8 cellular contexts compared by ENCODE assay signal in genomic region chr17:82213251-82214011, GRCh38. TPM values are rescaled to one million over a fixed set of nuclear protein-coding genes. Genes with fewer than 3 reads are reported as not detected.
DNase-seq lines count a peak whose midpoint lies in the region; ATAC-seq and TF ChIP-seq lines count a peak whose summit lies in the region.

No MANE protein-coding gene starts in this region.

- DNase-seq in GM04503 (ENCODE audit: low read depth) (peak; percentile 48), NCI-H69 (lab: John Stamatoyannopoulos, UW) (peak; percentile 78), fibroblast of peridontal ligament (ENCODE audit: extremely low read depth) (peak; percentile 65), tibial nerve (ENCODE audit: low spot score in 2 of 2) (no peak), NCI-H524 treated with DMSO at 0.1 percent for 48 hours (lab: John Stamatoyannopoulos, UW) (no peak)
- peak; percentile 30 for DNase-seq in activated T-helper 1 cell treated with anti-CD3 and anti-CD28 coated beads, Interleukin-12 subunit alpha, Interleukin-12 subunit beta, Interleukin-2, Interleukin-4 antibody, amounts not matched to agents 30 ng/mL and 10 ng/mL and 1 ng/mL, durations not matched to agents 14 hours and 24 hours and 36 hours (ENCODE audit: low spot score)

- no peaks in the 10 kb centered on the region for H3K27me3 ChIP-seq in tibial nerve

- H3K27me3 Mint-ChIP-seq in activated T-helper 1 cell treated with anti-CD3 and anti-CD28 coated beads, Interleukin-12 subunit alpha, Interleukin-12 subunit beta, Interleukin-2, Interleukin-4 antibody, amounts not matched to agents 30 ng/mL and 10 ng/mL and 1 ng/mL, durations not matched to agents 14 hours and 24 hours and 36 hours (ENCODE audit: insufficient read depth), result peaks cover 2% of the 10 kb centered on the region
- H3K27me3 Mint-ChIP-seq in nephron (ENCODE audit: low read depth), result no peaks in the 10 kb centered on the region

- H3K4me3 ChIP-seq in tibial nerve, result peak overlapping the region; percentile 77 to 93 (median 87)

- intact Hi-C loops in activated T-helper 1 cell treated with anti-CD3 and anti-CD28 coated beads, Interleukin-12 subunit alpha, Interleukin-12 subunit beta, Interleukin-2, Interleukin-4 antibody, amounts not matched to agents 30 ng/mL and 10 ng/mL and 1 ng/mL, durations not matched to agents 14 hours and 24 hours and 36 hours (cut with micrococcal nuclease), result no loop called here

- ATAC-seq in HG02678 (IDR thresholded peaks at IDR 0.05; ENCODE audit: unreplicated experiment), result peak; percentile 3

- peak overlapping the region; percentile 79 for H3K4me3 Mint-ChIP-seq in activated T-helper 1 cell treated with anti-CD3 and anti-CD28 coated beads, Interleukin-12 subunit alpha, Interleukin-12 subunit beta, Interleukin-2, Interleukin-4 antibody, amounts not matched to agents 30 ng/mL and 10 ng/mL and 1 ng/mL, durations not matched to agents 14 hours and 24 hours and 36 hours
- H3K4me3 Mint-ChIP-seq in nephron, result peak overlapping the region; percentile 85 to 90 (median 88)

- no peaks in the 10 kb centered on the region for H3K36me3 Mint-ChIP-seq in activated T-helper 1 cell treated with anti-CD3 and anti-CD28 coated beads, Interleukin-12 subunit alpha, Interleukin-12 subunit beta, Interleukin-2, Interleukin-4 antibody, amounts not matched to agents 30 ng/mL and 10 ng/mL and 1 ng/mL, durations not matched to agents 14 hours and 24 hours and 36 hours (ENCODE audit: low read depth)
- no peaks in the 10 kb centered on the region for H3K36me3 Mint-ChIP-seq in nephron (ENCODE audit: low read depth)

- peaks cover 3 to 51% (median 32%) of the 10 kb centered on the region in 4 donors for H3K4me1 ChIP-seq in tibial nerve

- H3K9me3 ChIP-seq in tibial nerve, result no peaks in the 10 kb centered on the region

- WGBS in tibial nerve, 2 donors, result 7 to 12% methylated on average over 16 to 37 of the region's 37 CpGs

- H3K36me3 ChIP-seq in tibial nerve, result no peaks in the 10 kb centered on the region

- no peaks in the 10 kb centered on the region for H3K9me3 Mint-ChIP-seq in activated T-helper 1 cell treated with anti-CD3 and anti-CD28 coated beads, Interleukin-12 subunit alpha, Interleukin-12 subunit beta, Interleukin-2, Interleukin-4 antibody, amounts not matched to agents 30 ng/mL and 10 ng/mL and 1 ng/mL, durations not matched to agents 14 hours and 24 hours and 36 hours
- H3K9me3 Mint-ChIP-seq in nephron, result no peaks in the 10 kb centered on the region

- peaks cover 42% of the 10 kb centered on the region for H3K4me1 Mint-ChIP-seq in activated T-helper 1 cell treated with anti-CD3 and anti-CD28 coated beads, Interleukin-12 subunit alpha, Interleukin-12 subunit beta, Interleukin-2, Interleukin-4 antibody, amounts not matched to agents 30 ng/mL and 10 ng/mL and 1 ng/mL, durations not matched to agents 14 hours and 24 hours and 36 hours (ENCODE audit: low read depth)
- H3K4me1 Mint-ChIP-seq in nephron, result peaks cover 6% of the 10 kb centered on the region

- H3K27ac Mint-ChIP-seq in activated T-helper 1 cell treated with anti-CD3 and anti-CD28 coated beads, Interleukin-12 subunit alpha, Interleukin-12 subunit beta, Interleukin-2, Interleukin-4 antibody, amounts not matched to agents 30 ng/mL and 10 ng/mL and 1 ng/mL, durations not matched to agents 14 hours and 24 hours and 36 hours, result peak overlapping the region; percentile 91
- peak overlapping the region; percentile 61 to 84 (median 72) for H3K27ac Mint-ChIP-seq in nephron

- TF ChIP-seq POLR2A in tibial nerve (IDR thresholded peaks at IDR 0.05), result no peak

- TF ChIP-seq EP300 in tibial nerve (IDR thresholded peaks at IDR 0.05), result no peak

- TF ChIP-seq CTCF in nephron (IDR thresholded peaks at IDR 0.05; ENCODE audit: unreplicated experiment in 3 of 3) (no peak), tibial nerve (IDR thresholded peaks at IDR 0.05) (no peak)

- peak overlapping the region; percentile 75 to 94 (median 89) for H3K27ac ChIP-seq in tibial nerve

RNA-seq across cellular contexts. Expression of gene CCDC57, which starts 0.8 kb away (rescaled TPM):
- 59.5 and 60.8 TPM in 2 replicates for total RNA-seq in activated T-helper 1 cell treated with anti-CD3 and anti-CD28 coated beads, Interleukin-12 subunit alpha, Interleukin-12 subunit beta, Interleukin-2, Interleukin-4 antibody, amounts not matched to agents 30 ng/mL and 10 ng/mL and 1 ng/mL, durations not matched to agents 14 hours and 24 hours and 36 hours
- 10 to 100 TPM; 33.5 to 91.2 (median 47.9) TPM for total RNA-seq in tibial nerve

RNA-seq across cellular contexts. Expression of gene SLC16A3, which starts 15.4 kb away (rescaled TPM):
- 111 and 115 TPM in 2 replicates for total RNA-seq in activated T-helper 1 cell treated with anti-CD3 and anti-CD28 coated beads, Interleukin-12 subunit alpha, Interleukin-12 subunit beta, Interleukin-2, Interleukin-4 antibody, amounts not matched to agents 30 ng/mL and 10 ng/mL and 1 ng/mL, durations not matched to agents 14 hours and 24 hours and 36 hours
- total RNA-seq in tibial nerve, result 10 to 100 TPM; 10.5 to 36.0 (median 21.4) TPM

Comparison
In these comparisons a context has a peak if more than half of its experiments do, and no peak if none do; other contexts are left out.
1. DNase-seq: peak in GM04503 (single experiment), NCI-H69 (single experiment), activated T-helper 1 cell treated with anti-CD3 and anti-CD28 coated beads, Interleukin-12 subunit alpha, Interleukin-12 subunit beta, Interleukin-2, Interleukin-4 antibody, amounts not matched to agents 30 ng/mL and 10 ng/mL and 1 ng/mL, durations not matched to agents 14 hours and 24 hours and 36 hours (single experiment) and fibroblast of peridontal ligament (single experiment); none in tibial nerve (0 of 2) and NCI-H524 treated with DMSO at 0.1 percent for 48 hours (single experiment).